16 cellular contexts compared by ENCODE assay signal in the genomic region with DNA sequence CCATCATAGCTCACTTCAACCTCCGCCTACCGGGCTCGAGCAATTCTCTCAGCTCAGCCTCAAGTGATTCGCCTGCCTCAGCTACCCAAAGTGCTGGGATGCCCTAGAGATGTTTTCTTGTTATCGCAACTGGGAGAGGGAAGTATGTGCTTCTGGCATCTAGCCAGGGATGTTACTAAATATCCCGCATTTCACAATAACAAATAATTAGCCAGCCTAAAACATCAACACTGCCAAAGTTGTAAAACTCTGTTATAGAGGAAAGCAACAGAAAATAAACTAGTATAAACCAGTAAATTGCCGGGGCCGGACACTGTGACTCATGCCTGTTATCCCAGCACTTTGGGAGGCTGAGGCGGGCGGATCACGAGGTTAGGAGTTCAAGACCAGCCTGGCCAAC. TPM values are rescaled to one million over a fixed set of nuclear protein-coding genes. Genes with fewer than 3 reads are reported as not detected.
DNase-seq lines count a peak whose midpoint lies in the region; ATAC-seq and TF ChIP-seq lines count a peak whose summit lies in the region.
"Had no signal": no experiment of that assay in that cellular context is flagged by ENCODE, and none has a peak within 500 bp of the region (broad histone marks: within the 10 kb centered on the region; RNA-seq: fewer than 3 reads in every experiment).

No MANE protein-coding gene starts in this region.

- H3K36me3 ChIP-seq in RWPE2 (ENCODE audit: low read depth): no peaks in the 10 kb centered on the region
- H3K36me3 ChIP-seq: HAP-1 had no signal

- no peak overlapping the region for H3K4me3 Mint-ChIP-seq in activated naive CD8-positive, alpha-beta T cell treated with anti-CD3 and anti-CD28 coated beads for 36 hours
- H3K4me3 Mint-ChIP-seq: activated CD4-positive, alpha-beta T cell treated with anti-CD3 and anti-CD28 coated beads, Interleukin-2, amount 10 ng/mL, durations not matched to agents 24 days and 14 days; activated T-cell treated with anti-CD3 and anti-CD28 coated beads, Interleukin-2, amount 50 U/mL, for 72 hours; T-helper 17 cell had no signal

- H3K4me1 ChIP-seq in RWPE2 (ENCODE audit: insufficient read depth, poor library complexity, severe bottlenecking): no peaks in the 10 kb centered on the region
- H3K4me1 ChIP-seq in foreskin keratinocyte: no peaks in the 10 kb centered on the region

- H3K27ac ChIP-seq in RWPE2 (ENCODE audit: poor library complexity, severe bottlenecking) (no peak overlapping the region), foreskin keratinocyte (no peak overlapping the region)

- H3K36me3 Mint-ChIP-seq in activated naive CD8-positive, alpha-beta T cell treated with anti-CD3 and anti-CD28 coated beads for 36 hours: no peaks in the 10 kb centered on the region

- peaks cover 74% of the 10 kb centered on the region for H3K27me3 Mint-ChIP-seq in activated naive CD8-positive, alpha-beta T cell treated with anti-CD3 and anti-CD28 coated beads for 36 hours

- H3K9me3 Mint-ChIP-seq in activated naive CD8-positive, alpha-beta T cell treated with anti-CD3 and anti-CD28 coated beads for 36 hours: no peaks in the 10 kb centered on the region
- H3K9me3 Mint-ChIP-seq: activated T-cell treated with anti-CD3 and anti-CD28 coated beads, Interleukin-2, amount 50 U/mL, for 72 hours had no signal

- no peak overlapping the region for H3K27ac Mint-ChIP-seq in activated naive CD8-positive, alpha-beta T cell treated with anti-CD3 and anti-CD28 coated beads for 36 hours
- H3K27ac Mint-ChIP-seq: activated CD4-positive, alpha-beta T cell treated with anti-CD3 and anti-CD28 coated beads, Interleukin-2, amount 10 ng/mL, durations not matched to agents 24 days and 14 days; activated T-cell treated with anti-CD3 and anti-CD28 coated beads, Interleukin-2, amount 50 U/mL, for 72 hours; T-helper 17 cell had no signal

- ATAC-seq in RWPE2 (ENCODE audit: low read depth): peak; percentile 80
- ATAC-seq in foreskin keratinocyte: no peak
- ATAC-seq in HG03039 (IDR thresholded peaks at IDR 0.05; ENCODE audit: unreplicated experiment): no peak
- ATAC-seq: activated T-cell treated with anti-CD3 and anti-CD28 coated beads, Interleukin-2, amount 50 U/mL, for 72 hours; T-helper 17 cell had no signal

- H3K9me3 ChIP-seq in RWPE2 (ENCODE audit: severe bottlenecking): no peaks in the 10 kb centered on the region
- H3K9me3 ChIP-seq: HAP-1 had no signal

- peaks cover 4% of the 10 kb centered on the region for H3K4me1 Mint-ChIP-seq in activated naive CD8-positive, alpha-beta T cell treated with anti-CD3 and anti-CD28 coated beads for 36 hours
- H3K4me1 Mint-ChIP-seq: T-helper 17 cell had no signal

- no peak overlapping the region for H3K4me3 ChIP-seq in RWPE2 (ENCODE audit: severe bottlenecking)
- H3K4me3 ChIP-seq: HAP-1 had no signal

- DNase-seq in AG08395 (ENCODE audit: low spot score): peak; percentile 39
- peak; percentile 11 for DNase-seq in HT1080 (ENCODE audit: low read depth)
- DNase-seq in RWPE2 (ENCODE audit: low spot score): no peak
- DNase-seq in foreskin keratinocyte: peak; percentile 37 to 51
- no peak for DNase-seq in stimulated activated CD4-positive, alpha-beta T cell treated with anti-CD3 and anti-CD28 coated beads, Interleukin-2, amount 100 ng/mL, for 48 hours
- DNase-seq in activated naive CD8-positive, alpha-beta T cell treated with anti-CD3 and anti-CD28 coated beads for 36 hours: no peak
- DNase-seq in NCI-H1092 (lab: John Stamatoyannopoulos, UW): no peak
- DNase-seq: activated CD4-positive, alpha-beta T cell treated with anti-CD3 and anti-CD28 coated beads, Interleukin-2, amount 10 ng/mL, durations not matched to agents 24 days and 14 days; activated T-cell treated with anti-CD3 and anti-CD28 coated beads, Interleukin-2, amount 50 U/mL, for 72 hours; aorta; midbrain; NCI-H2171 treated with DMSO at 0.1 percent for 48 hours; nucleus accumbens; T-helper 17 cell had no signal

- TF ChIP-seq CTCF in RWPE2 (IDR thresholded peaks at IDR 0.05; ENCODE audit: poor library complexity, severe bottlenecking): no peak
- TF ChIP-seq CTCF in foreskin keratinocyte (conservative IDR thresholded peaks at IDR 0.05): no peak

- peaks cover 3% of the 10 kb centered on the region for H3K27me3 ChIP-seq in RWPE2 (ENCODE audit: insufficient read depth, poor library complexity, severe bottlenecking)
- H3K27me3 ChIP-seq in foreskin keratinocyte: peaks cover 46% of the 10 kb centered on the region

RNA-seq across cellular contexts. Expression of gene INA, which starts 7.2 kb away (rescaled TPM):
- total RNA-seq in HT1080 (2014; rRNA removed; shearing (Covaris generic)): not detected in 2 replicates
- not detected in 2 replicates for polyA plus RNA-seq in HT1080 (2015; cell fraction: cytosol; rRNA removed)
- not detected in 2 replicates for polyA plus RNA-seq in HT1080 (2015; cell fraction: nucleus; rRNA removed)
- 0.85 and 1.5 TPM in 2 replicates for total RNA-seq in foreskin keratinocyte
- polyA plus RNA-seq in foreskin keratinocyte: 0.70 and 1.0 TPM in 2 replicates
- under 1 TPM; 0.38 to 0.45 TPM for total RNA-seq in activated naive CD8-positive, alpha-beta T cell treated with anti-CD3 and anti-CD28 coated beads for 36 hours
- total RNA-seq: aorta, T-helper 17 cell had no signal

RNA-seq across cellular contexts. Expression of gene RPEL1, which starts 38.5 kb away (rescaled TPM):
- not detected in 2 replicates for total RNA-seq in HT1080 (2014; rRNA removed; shearing (Covaris generic))
- 0.03 TPM in 1 of 2 replicates, not detected in the other for polyA plus RNA-seq in HT1080 (2015; cell fraction: cytosol; rRNA removed)
- polyA plus RNA-seq in HT1080 (2015; cell fraction: nucleus; rRNA removed): 0.09 TPM in 1 of 2 replicates, not detected in the other
- total RNA-seq in foreskin keratinocyte: not detected in 2 replicates
- not detected in 2 replicates for polyA plus RNA-seq in foreskin keratinocyte
- total RNA-seq in activated naive CD8-positive, alpha-beta T cell treated with anti-CD3 and anti-CD28 coated beads for 36 hours: under 1 TPM in 1 of 2 experiments, not detected in 1; 0.10 TPM
- total RNA-seq: activated CD4-positive, alpha-beta T cell treated with anti-CD3 and anti-CD28 coated beads, Interleukin-2, amount 10 ng/mL, durations not matched to agents 24 days and 14 days; aorta; T-helper 17 cell had no signal
- polyA plus RNA-seq: aorta had no signal

Comparison
In these comparisons a context has a peak if more than half of its experiments do, and no peak if none do; other contexts are left out.
1. DNase-seq: peak in AG08395 (single experiment), HT1080 (single experiment) and foreskin keratinocyte (2 of 2); none in RWPE2 (single experiment), stimulated activated CD4-positive, alpha-beta T cell treated with anti-CD3 and anti-CD28 coated beads, Interleukin-2, amount 100 ng/mL, for 48 hours (0 of 2), activated naive CD8-positive, alpha-beta T cell treated with anti-CD3 and anti-CD28 coated beads for 36 hours (single experiment) and NCI-H1092 (single experiment).